In genomic region chr9:74653437-74654080, GRCh38 we compare ENCODE assay signal across 25 cellular contexts.
DNase-seq lines count a peak whose midpoint lies in the region; ATAC-seq, FAIRE-seq and TF ChIP-seq lines count a peak whose summit lies in the region.
"Had no signal": no experiment of that assay in that cellular context is flagged by ENCODE, and none has a peak within 500 bp of the region (broad histone marks: within the 10 kb centered on the region; RNA-seq: fewer than 3 reads in every experiment).

No MANE protein-coding gene starts in this region.

- CTCF ChIA-PET in WTC11 (lab: Charles Lee) = interaction anchor here (0.6 to 1.3 kb wide), 2 partner anchors 10 to 89 kb away, joined by 3 to 4 read pairs; no protein-coding TSS in a partner anchor

- no peak for FAIRE-seq in D721Med (lab: Jason Lieb, UNC)
- FAIRE-seq in small intestine (lab: Jason Lieb, UNC) = no peak
- FAIRE-seq: GM12892, HepG2 had no signal

- H3K14ac ChIP-seq in H9 (ENCODE audit: insufficient read depth, low read length) = no peak overlapping the region

- H2BK5ac ChIP-seq in H9 (ENCODE audit: insufficient read length, low read length) = no peak overlapping the region

- no peak overlapping the region for H2BK12ac ChIP-seq in H9 (ENCODE audit: insufficient read length, low read depth, low read length)

- H3K4me3 Mint-ChIP-seq in H9 (no peak overlapping the region), WTC11 (no peak overlapping the region)
- H3K4me3 Mint-ChIP-seq: CD4-positive, alpha-beta T cell; T-cell had no signal

- H3K36me3 ChIP-seq in skeletal muscle tissue (ENCODE audit: control insufficient read depth in 3 of 3, insufficient read depth in 3 of 3, low read length in 3 of 3) (no peaks in the 10 kb centered on the region), small intestine (ENCODE audit: control insufficient read depth in 2 of 2, insufficient read depth in 2 of 2, low read length in 2 of 2) (no peaks in the 10 kb centered on the region)
- H3K36me3 ChIP-seq: SJSA1 had no signal

- H3K79me2 ChIP-seq in H9 (ENCODE audit: insufficient read depth, low read length) = no peaks in the 10 kb centered on the region

- H3K4me1 ChIP-seq in H9 (ENCODE audit: insufficient read depth, low read length) = no peaks in the 10 kb centered on the region
- H3K4me1 ChIP-seq in skeletal muscle tissue (ENCODE audit: control insufficient read depth in 3 of 3, insufficient read depth in 3 of 3, low read length in 3 of 3) = peaks cover 0 to 3% (median 0%) of the 10 kb centered on the region in 3 donors
- H3K4me1 ChIP-seq in small intestine (ENCODE audit: control insufficient read depth in 2 of 2, insufficient read depth in 1 of 2, low read depth in 1 of 2, low read length in 1 of 2) = no peaks in the 10 kb centered on the region
- H3K4me1 ChIP-seq: BLaER1, SJSA1 had no signal

- H3K9ac ChIP-seq in H9 (ENCODE audit: extremely low read depth, insufficient read length, low read length) = no peak overlapping the region
- H3K9ac ChIP-seq in skeletal muscle tissue (ENCODE audit: low read depth in 1 of 3, low read length in 3 of 3) = peak overlapping the region in 2 of 3 donors; percentile 25 to 46
- H3K9ac ChIP-seq: BLaER1 had no signal

- H3K79me1 ChIP-seq in H9 (ENCODE audit: insufficient read depth, low read depth, low read length, poor library complexity, severe bottlenecking) = no peaks in the 10 kb centered on the region

- H3K27ac ChIP-seq in H9 (ENCODE audit: insufficient read length, low read depth, low read length) = no peak overlapping the region
- peak overlapping the region; percentile 26 for H3K27ac ChIP-seq in skeletal muscle tissue (ENCODE audit: low read depth, low read length)
- no peak overlapping the region for H3K27ac ChIP-seq in small intestine (ENCODE audit: low read depth in 1 of 2, low read length in 1 of 2)
- H3K27ac ChIP-seq: BLaER1, SJSA1 had no signal

- no peak overlapping the region for H4K91ac ChIP-seq in H9 (ENCODE audit: insufficient read length, low read depth, low read length)

- WGBS in H9 (ENCODE audit: extremely low coverage, insufficient read length, low lambda C conversion rate) = no CpG with 5 or more reads among the region's 10 CpGs
- WGBS in small intestine, 3 donors = 60 to 66% (median 61%) methylated on average over 10 of the region's 10 CpGs

- H3K27ac Mint-ChIP-seq in H9 (0 out of 7 replicates have a peak overlapping the region, but pooled peaks of 1 of the 3 experiments have one; percentile 18), WTC11 (peak overlapping the region; percentile 52; the same call in 1 of the 2 replicates)
- H3K27ac Mint-ChIP-seq: CD4-positive, alpha-beta T cell; T-cell had no signal

- no peak overlapping the region for H2BK120ac ChIP-seq in H9 (ENCODE audit: low read depth, low read length, poor library complexity, severe bottlenecking)

- H3K23ac ChIP-seq in H9 (ENCODE audit: insufficient read length, low read depth, low read length) = no peak overlapping the region

- peaks cover 5 to 6% of the 10 kb centered on the region in 2 experiments; a peak in 3 of 4 replicates for H3K4me1 Mint-ChIP-seq in H9
- H3K4me1 Mint-ChIP-seq in WTC11 = peaks cover 9% of the 10 kb centered on the region
- H3K4me1 Mint-ChIP-seq: T-cell had no signal

- H3K4me2 ChIP-seq in H9 (ENCODE audit: insufficient read depth, insufficient read length, low read length) = no peak overlapping the region
- H3K4me2 ChIP-seq: BLaER1 had no signal

- TF ChIP-seq CTCF in H9 (conservative IDR thresholded peaks at IDR 0.05) = no peak
- TF ChIP-seq CTCF in WTC11 (IDR thresholded peaks at IDR 0.05) = no peak
- no peak for TF ChIP-seq CTCF in D721Med (IDR thresholded peaks at IDR 0.05; ENCODE audit: insufficient read depth, missing control alignments)

- no peak overlapping the region for H2BK15ac ChIP-seq in H9 (ENCODE audit: low read depth, low read length)

- H3K27me3 ChIP-seq in H9 (ENCODE audit: insufficient read depth, low read length) (no peaks in the 10 kb centered on the region), skeletal muscle tissue (ENCODE audit: control insufficient read depth in 3 of 3, insufficient read depth in 3 of 3, low read length in 3 of 3) (no peaks in the 10 kb centered on the region), small intestine (ENCODE audit: control insufficient read depth in 2 of 2, insufficient read depth in 2 of 2, low read length in 2 of 2) (no peaks in the 10 kb centered on the region)
- H3K27me3 ChIP-seq: BLaER1 had no signal

- H2AFZ ChIP-seq in H9 (ENCODE audit: low read length) = peak overlapping the region; percentile 40

- H3K4me3 ChIP-seq in skeletal muscle tissue (ENCODE audit: low read length in 3 of 3) (peak overlapping the region; percentile 16 to 46 (median 41)), small intestine (ENCODE audit: low read depth in 1 of 2, low read length in 2 of 2) (no peak overlapping the region)
- H3K4me3 ChIP-seq: BLaER1, SJSA1 had no signal

- H4K20me1 ChIP-seq in H9 (ENCODE audit: control insufficient read depth, insufficient read depth, insufficient read length) = no peaks in the 10 kb centered on the region
- H4K20me1 ChIP-seq: BLaER1 had no signal

- no peak overlapping the region for H3K18ac ChIP-seq in H9 (ENCODE audit: insufficient read length, low read depth, low read length)

- POLR2A ChIA-PET in WTC11 (lab: Charles Lee) = interaction anchor here (0.7 kb wide), 1 partner anchor 704 kb away, joined by 3 read pairs; no protein-coding TSS in a partner anchor

- H4K8ac ChIP-seq in H9 (replicated peaks; ENCODE audit: insufficient read length, low read depth, low read length) = no peak overlapping the region

- H4K5ac ChIP-seq in H9 (ENCODE audit: insufficient read length, low read depth, low read length) = no peak overlapping the region

- DNase-seq in H9 (no peak), WTC11 (ENCODE audit: low spot score) (no peak), myocyte (ENCODE audit: low read depth) (peak; percentile 22), D721Med (ENCODE audit: insufficient read length, low spot score) (no peak), small intestine (no peak)
- DNase-seq: CD4-positive, alpha-beta T cell; EL; GDM1; HCEC 1CT; MV-4-11; NCI-H1105 treated with DMSO at 0.1 percent for 48 hours; NCI-H146; NCI-H1930; NCI-H446 treated with DMSO at 0.1 percent for 48 hours; NCI-H526; Right ventricle myocardium superior; RPMI8226; T-cell had no signal

- H3K9me3 ChIP-seq in H9 (ENCODE audit: control insufficient read depth, low read depth, low read length) (no peaks in the 10 kb centered on the region), skeletal muscle tissue (ENCODE audit: control insufficient read depth in 3 of 3, low read length in 3 of 3) (no peaks in the 10 kb centered on the region), small intestine (ENCODE audit: control insufficient read depth, low read depth) (no peaks in the 10 kb centered on the region)
- H3K9me3 ChIP-seq: BLaER1, SJSA1 had no signal

- ATAC-seq in WTC11 (peak; percentile 60), HG03045 (IDR thresholded peaks at IDR 0.05; ENCODE audit: unreplicated experiment) (no peak), GM21423 (IDR thresholded peaks at IDR 0.05; ENCODE audit: unreplicated experiment) (no peak)
- ATAC-seq: HepG2, T-cell had no signal

- H3K27me3 Mint-ChIP-seq in H9 (ENCODE audit: low read depth) (no peaks in the 10 kb centered on the region; the same call in 1 of the 2 replicates), WTC11 (ENCODE audit: low read depth) (no peaks in the 10 kb centered on the region)

- H3K36me3 Mint-ChIP-seq in H9 (ENCODE audit: insufficient read depth in 1 of 3, low read depth in 3 of 3) = no peaks in the 10 kb centered on the region
- H3K36me3 Mint-ChIP-seq in WTC11 = no peaks in the 10 kb centered on the region
- H3K36me3 Mint-ChIP-seq: T-cell had no signal

- H3K23me2 ChIP-seq in H9 (ENCODE audit: insufficient read length, low read depth, low read length, poor library complexity, severe bottlenecking) = no peaks in the 10 kb centered on the region

- no peak overlapping the region for H3K4ac ChIP-seq in H9 (ENCODE audit: low read depth, low read length)

- no peak overlapping the region for H2AK5ac ChIP-seq in H9 (ENCODE audit: insufficient read length, low read length)

- H3K9me3 Mint-ChIP-seq in H9 (no peaks in the 10 kb centered on the region), WTC11 (no peaks in the 10 kb centered on the region)
- H3K9me3 Mint-ChIP-seq: CD4-positive, alpha-beta T cell; T-cell had no signal

- H3K56ac ChIP-seq in H9 (ENCODE audit: insufficient read length, low read depth, low read length) = no peak overlapping the region

- no peak overlapping the region for H2BK20ac ChIP-seq in H9 (ENCODE audit: low read depth, low read length, poor library complexity, severe bottlenecking)

- H3T11ph ChIP-seq in H9 (ENCODE audit: low read length) = no peak overlapping the region

TF ChIP-seq in WTC11, 78 proteins besides CTCF, POLR2A, EP300 and RAD21 (continues in another document):
- no peak for TF ChIP-seq CREB1 (CRISPR knock-in tag; IDR thresholded peaks at IDR 0.05)
- TF ChIP-seq, protein P1, sequence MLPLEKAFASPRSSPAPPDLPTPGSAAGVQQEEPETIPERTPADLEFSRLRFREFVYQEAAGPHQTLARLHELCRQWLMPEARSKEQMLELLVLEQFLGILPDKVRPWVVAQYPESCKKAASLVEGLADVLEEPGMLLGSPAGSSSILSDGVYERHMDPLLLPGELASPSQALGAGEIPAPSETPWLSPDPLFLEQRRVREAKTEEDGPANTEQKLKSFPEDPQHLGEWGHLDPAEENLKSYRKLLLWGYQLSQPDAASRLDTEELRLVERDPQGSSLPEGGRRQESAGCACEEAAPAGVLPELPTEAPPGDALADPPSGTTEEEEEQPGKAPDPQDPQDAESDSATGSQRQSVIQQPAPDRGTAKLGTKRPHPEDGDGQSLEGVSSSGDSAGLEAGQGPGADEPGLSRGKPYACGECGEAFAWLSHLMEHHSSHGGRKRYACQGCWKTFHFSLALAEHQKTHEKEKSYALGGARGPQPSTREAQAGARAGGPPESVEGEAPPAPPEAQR (CRISPR knock-in tag; IDR thresholded peaks at IDR 0.05) = no peak
- TF ChIP-seq, protein P2, sequence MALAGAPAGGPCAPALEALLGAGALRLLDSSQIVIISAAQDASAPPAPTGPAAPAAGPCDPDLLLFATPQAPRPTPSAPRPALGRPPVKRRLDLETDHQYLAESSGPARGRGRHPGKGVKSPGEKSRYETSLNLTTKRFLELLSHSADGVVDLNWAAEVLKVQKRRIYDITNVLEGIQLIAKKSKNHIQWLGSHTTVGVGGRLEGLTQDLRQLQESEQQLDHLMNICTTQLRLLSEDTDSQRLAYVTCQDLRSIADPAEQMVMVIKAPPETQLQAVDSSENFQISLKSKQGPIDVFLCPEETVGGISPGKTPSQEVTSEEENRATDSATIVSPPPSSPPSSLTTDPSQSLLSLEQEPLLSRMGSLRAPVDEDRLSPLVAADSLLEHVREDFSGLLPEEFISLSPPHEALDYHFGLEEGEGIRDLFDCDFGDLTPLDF (CRISPR knock-in tag; IDR thresholded peaks at IDR 0.05) = no peak

Comparison
In these comparisons a context has a peak if more than half of its experiments do, and no peak if none do; other contexts are left out.
1. H3K4me3 ChIP-seq: peak in skeletal muscle tissue (3 of 3); none in small intestine (0 of 2).